Comparison of ENCODE assay signal across 1 cellular context in the genomic region with DNA sequence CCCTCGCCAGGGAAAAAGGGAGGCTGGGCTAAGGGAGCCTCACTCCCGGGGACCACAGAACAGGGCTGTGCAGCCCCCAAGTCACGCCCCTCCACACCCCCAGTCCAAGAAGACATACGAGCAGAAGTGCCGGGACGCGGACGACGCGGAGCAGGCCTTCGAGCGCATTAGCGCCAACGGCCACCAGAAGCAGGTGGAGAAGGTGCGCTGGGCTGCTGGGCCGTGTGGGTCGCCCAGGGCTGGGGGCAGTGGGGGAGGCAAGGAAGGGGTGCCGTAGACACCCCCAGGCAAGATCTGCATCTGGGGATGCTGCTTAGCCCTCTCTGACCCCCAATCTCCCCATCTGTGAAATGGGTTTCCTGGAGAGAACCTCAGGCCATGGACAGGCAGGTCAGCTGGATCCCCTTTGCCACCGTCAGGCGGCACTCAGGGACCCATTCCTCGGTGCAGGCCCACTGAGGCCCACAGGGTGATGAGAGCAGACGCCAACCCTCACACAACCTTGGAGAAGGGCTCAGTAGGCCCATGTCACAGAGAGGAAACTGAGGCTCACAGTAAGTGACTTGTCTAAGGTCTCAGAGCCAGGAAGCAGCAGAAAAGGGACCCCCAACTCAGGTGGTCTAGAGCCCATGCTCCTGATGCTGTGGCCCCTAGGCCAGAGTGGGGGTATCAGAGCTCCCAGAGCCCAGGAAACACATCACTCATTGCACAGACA.
TF ChIP-seq lines count a peak whose summit lies in the region.

No MANE protein-coding gene starts in this region.

TF ChIP-seq in HEK293T, 16 proteins besides CTCF, POLR2A, EP300 and RAD21 (continued from another document):
- TF ChIP-seq PKNOX1 (IDR thresholded peaks at IDR 0.05) (no peak), CTBP1 (IDR thresholded peaks at IDR 0.05; ENCODE audit: borderline replicate concordance) (no peak), ELF4 (IDR thresholded peaks at IDR 0.05) (no peak), FOXK2 (IDR thresholded peaks at IDR 0.05) (no peak), FOXM1 (IDR thresholded peaks at IDR 0.05; ENCODE audit: borderline replicate concordance) (no peak), TARDBP (IDR thresholded peaks at IDR 0.05) (no peak), SUZ12 (IDR thresholded peaks at IDR 0.05) (no peak), NFRKB (IDR thresholded peaks at IDR 0.05) (no peak), ARNT (IDR thresholded peaks at IDR 0.05) (no peak), ZNF384 (IDR thresholded peaks at IDR 0.05) (no peak), SP1 (IDR thresholded peaks at IDR 0.05) (no peak)
